In the genomic region with DNA sequence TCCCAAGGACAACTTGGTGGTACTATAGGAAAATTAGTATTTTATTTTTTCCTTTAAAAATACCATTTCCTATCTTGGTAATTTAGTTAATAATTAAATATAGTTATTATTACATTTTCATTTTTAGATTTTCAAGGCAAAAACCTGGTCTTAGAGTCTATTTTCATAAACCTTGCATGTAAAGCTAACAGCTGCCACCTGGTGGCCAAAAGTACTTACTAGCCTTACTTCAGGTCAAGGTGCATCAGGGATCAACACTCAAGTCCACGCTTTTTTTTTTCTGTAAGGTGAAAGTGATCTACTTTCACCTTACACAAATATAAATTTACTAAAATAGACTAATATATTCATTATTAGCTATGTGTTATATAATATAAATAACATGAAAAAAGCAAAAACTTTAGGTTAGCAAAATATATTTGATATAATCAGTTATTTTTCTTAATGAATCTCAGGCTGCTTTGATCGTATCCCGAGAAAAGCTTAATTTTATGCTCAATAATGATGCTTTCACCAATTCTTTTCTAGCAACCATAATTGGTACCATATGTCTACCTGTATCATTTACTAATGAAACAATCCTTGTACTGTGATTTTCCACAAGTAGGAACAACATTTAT, we compare ENCODE assay signal across 8 cellular contexts.
DNase-seq lines count a peak whose midpoint lies in the region; ATAC-seq and TF ChIP-seq lines count a peak whose summit lies in the region.

No MANE protein-coding gene starts in this region.

- TF ChIP-seq CTCF in BJ (IDR thresholded peaks at IDR 0.05; ENCODE audit: insufficient read depth, low read depth, low read length), result peak; percentile 76
- peak; percentile 51 for TF ChIP-seq CTCF in MM.1S (IDR thresholded peaks at IDR 0.05; ENCODE audit: low read length)
- TF ChIP-seq CTCF in glutamatergic neuron (IDR thresholded peaks at IDR 0.05; ENCODE audit: partially characterized antibody, unreplicated experiment), result peak; percentile 86
- TF ChIP-seq CTCF in upper lobe of right lung (IDR thresholded peaks at IDR 0.05), result peak; percentile 84

- H3K36me3 ChIP-seq in BJ (ENCODE audit: control insufficient read depth, insufficient read depth, low read length) (no peaks in the 10 kb centered on the region), MM.1S (replicated peaks; ENCODE audit: insufficient read depth, low read length) (no peaks in the 10 kb centered on the region), upper lobe of right lung (peaks cover 40% of the 10 kb centered on the region)

- no peaks in the 10 kb centered on the region for H3F3A ChIP-seq in MM.1S (ENCODE audit: insufficient read depth, low read length)

- POLR2A ChIA-PET in BJ (lab: Charles Lee), result no interaction called here

- intact Hi-C loops in activated naive CD4-positive, alpha-beta T cell treated with anti-CD3 and anti-CD28 coated beads for 36 hours (cut with micrococcal nuclease), result loop anchor here (1.0 kb wide), 3 partner anchors 32 to 66 kb away; partner anchors contain the start of genes PIGN and RELCH
- intact Hi-C loops in posterior cingulate gyrus (cut with DNase I) (loop anchor here (1.0 kb wide), 1 partner anchor 65 kb away; no protein-coding TSS in a partner anchor), upper lobe of right lung (cut with DNase I) (loop anchor here (10.0 kb wide), 1 partner anchor 65 kb away; the partner anchor contains the start of genes PIGN and RELCH)

- no peak overlapping the region for H3K9ac ChIP-seq in MM.1S (ENCODE audit: low read length)

- H3K27me3 ChIP-seq in BJ (ENCODE audit: control insufficient read depth, insufficient read depth, low read length), result no peaks in the 10 kb centered on the region
- no peaks in the 10 kb centered on the region for H3K27me3 ChIP-seq in MM.1S (replicated peaks; ENCODE audit: insufficient read depth, low read length)
- no peaks in the 10 kb centered on the region for H3K27me3 ChIP-seq in upper lobe of right lung

- H3K4me3 ChIP-seq in BJ (ENCODE audit: low read depth, low read length) (no peak overlapping the region), MM.1S (ENCODE audit: low read length) (no peak overlapping the region), upper lobe of right lung (no peak overlapping the region)

- CTCF ChIA-PET in BJ (lab: Yijun Ruan, JAX), result interaction anchor here (0.6 to 2.5 kb wide), 22 partner anchors 9 to 669 kb away, joined by 3 to 15 read pairs (median 4); partner anchors contain the start of genes PIGN and RELCH
- CTCF ChIA-PET in activated naive CD4-positive, alpha-beta T cell treated with anti-CD3 and anti-CD28 coated beads for 36 hours (lab: Charles Lee), result interaction anchor here (0.6 to 5.8 kb wide), 33 partner anchors 9 to 644 kb away, joined by 3 to 124 read pairs (median 3); partner anchors contain the start of genes PIGN, RELCH and TNFRSF11A

- H3K4me1 Mint-ChIP-seq in activated naive CD4-positive, alpha-beta T cell treated with anti-CD3 and anti-CD28 coated beads for 36 hours (ENCODE audit: low read depth), result no peaks in the 10 kb centered on the region
- no peaks in the 10 kb centered on the region for H3K4me1 Mint-ChIP-seq in glutamatergic neuron (ENCODE audit: low read depth, unreplicated experiment)

- ATAC-seq in GM19463 (IDR thresholded peaks at IDR 0.05; ENCODE audit: unreplicated experiment) (peak; percentile 60), upper lobe of right lung (peak; percentile 76)

- H3K27ac ChIP-seq in MM.1S (ENCODE audit: low read length) (no peak overlapping the region), upper lobe of right lung (no peak overlapping the region)

- H3K27me3 Mint-ChIP-seq in activated naive CD4-positive, alpha-beta T cell treated with anti-CD3 and anti-CD28 coated beads for 36 hours (ENCODE audit: low read depth), result no peaks in the 10 kb centered on the region
- H3K27me3 Mint-ChIP-seq in glutamatergic neuron (ENCODE audit: unreplicated experiment), result no peaks in the 10 kb centered on the region

- no peaks in the 10 kb centered on the region for H3K9me3 ChIP-seq in MM.1S (replicated peaks; ENCODE audit: insufficient read depth, low read length)
- no peaks in the 10 kb centered on the region for H3K9me3 ChIP-seq in upper lobe of right lung

- H4K20me1 ChIP-seq in MM.1S (ENCODE audit: insufficient read depth, low read length), result no peaks in the 10 kb centered on the region

- H3K4me2 ChIP-seq in MM.1S (ENCODE audit: low read depth, low read length), result no peak overlapping the region

- no peak overlapping the region for H3K27ac Mint-ChIP-seq in activated naive CD4-positive, alpha-beta T cell treated with anti-CD3 and anti-CD28 coated beads for 36 hours
- H3K27ac Mint-ChIP-seq in glutamatergic neuron (ENCODE audit: unreplicated experiment), result no peak overlapping the region

- H3K79me2 ChIP-seq in MM.1S (ENCODE audit: low read length), result no peaks in the 10 kb centered on the region

- no peaks in the 10 kb centered on the region for H3K4me1 ChIP-seq in MM.1S (ENCODE audit: low read length)
- no peaks in the 10 kb centered on the region for H3K4me1 ChIP-seq in upper lobe of right lung

- H3K36me3 Mint-ChIP-seq in activated naive CD4-positive, alpha-beta T cell treated with anti-CD3 and anti-CD28 coated beads for 36 hours (ENCODE audit: low read depth), result peaks cover 7% of the 10 kb centered on the region
- H3K36me3 Mint-ChIP-seq in glutamatergic neuron (ENCODE audit: unreplicated experiment), result no peaks in the 10 kb centered on the region

- no peak overlapping the region for H3K4me3 Mint-ChIP-seq in activated naive CD4-positive, alpha-beta T cell treated with anti-CD3 and anti-CD28 coated beads for 36 hours
- H3K4me3 Mint-ChIP-seq in glutamatergic neuron (ENCODE audit: unreplicated experiment), result no peak overlapping the region

- H3K9me3 Mint-ChIP-seq in activated naive CD4-positive, alpha-beta T cell treated with anti-CD3 and anti-CD28 coated beads for 36 hours, result no peaks in the 10 kb centered on the region
- no peaks in the 10 kb centered on the region for H3K9me3 Mint-ChIP-seq in glutamatergic neuron (ENCODE audit: unreplicated experiment)

- no peaks in the 10 kb centered on the region for H3K9me2 ChIP-seq in MM.1S (replicated peaks; ENCODE audit: insufficient read depth, low read length)

- no peak for DNase-seq in BJ (ENCODE audit: low read depth)
- peak; percentile 78 for DNase-seq in MM.1S
- DNase-seq in SK-N-DZ (ENCODE audit: low spot score), result peak; percentile 71
- DNase-seq in activated naive CD4-positive, alpha-beta T cell treated with anti-CD3 and anti-CD28 coated beads for 36 hours, result peak; percentile 89
- peak; percentile 63 for DNase-seq in glutamatergic neuron
- peak in 7 of 10 donors; percentile 34 to 84 (median 53) for DNase-seq in posterior cingulate gyrus
- DNase-seq in upper lobe of right lung, result no peak

- H2AFZ ChIP-seq in MM.1S (ENCODE audit: low read length), result no peak overlapping the region

Comparison
In these comparisons a context has a peak if more than half of its experiments do, and no peak if none do; other contexts are left out.
1. DNase-seq: peak in MM.1S (single experiment), SK-N-DZ (single experiment), activated naive CD4-positive, alpha-beta T cell treated with anti-CD3 and anti-CD28 coated beads for 36 hours (single experiment), glutamatergic neuron (single experiment) and posterior cingulate gyrus (7 of 10); none in BJ (single experiment) and upper lobe of right lung (single experiment).
2. Peak in every context shown above with its lines, with median percentiles within 50 percentile points of each other: CTCF ChIP-seq.